ENCODE assay signal across 15 cellular contexts in the genomic region with DNA sequence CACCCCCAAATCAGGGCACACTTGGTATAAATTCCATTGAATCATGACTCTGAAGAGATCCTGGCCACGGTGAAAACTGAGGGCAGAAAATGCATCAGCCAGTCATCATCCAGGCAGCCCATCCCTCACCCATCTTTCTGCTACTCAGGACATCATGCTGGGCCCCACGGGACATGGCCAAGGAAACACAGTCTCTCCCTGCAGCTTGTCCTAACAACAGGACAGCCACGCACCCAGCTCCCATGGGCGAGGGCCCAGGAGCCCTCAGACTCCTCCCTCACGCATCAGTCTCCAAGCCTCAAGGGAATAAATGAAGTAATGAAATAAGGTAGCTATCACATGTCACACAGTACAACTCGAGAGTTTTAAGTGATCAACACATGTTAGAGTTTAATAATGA. TPM values are rescaled to one million over a fixed set of nuclear protein-coding genes. Genes with fewer than 3 reads are reported as not detected.
DNase-seq lines count a peak whose midpoint lies in the region; ATAC-seq and TF ChIP-seq lines count a peak whose summit lies in the region.
"Had no signal": no experiment of that assay in that cellular context is flagged by ENCODE, and none has a peak within 500 bp of the region (broad histone marks: within the 10 kb centered on the region; RNA-seq: fewer than 3 reads in every experiment).

No MANE protein-coding gene starts in this region.

- no peak overlapping the region for H3K27ac Mint-ChIP-seq in type B pancreatic cell
- H3K27ac Mint-ChIP-seq: progenitor cell of endocrine pancreas had no signal

- intact Hi-C loops in left cardiac atrium (cut with DNase I): loop anchor here (2.0 to 5.0 kb wide), 2 partner anchors 38 to 39 kb away; partner anchors contain the start of gene ELK4 (in 2 of the 2)
- intact Hi-C loops in esophagus muscularis mucosa (cut with DNase I): loop anchor here (1.0 to 5.0 kb wide), 2 partner anchors 38 to 383 kb away; partner anchors contain the start of gene ELK4

- no peaks in the 10 kb centered on the region for H3K9me3 ChIP-seq in right atrium auricular region
- no peaks in the 10 kb centered on the region for H3K9me3 ChIP-seq in esophagus muscularis mucosa
- H3K9me3 ChIP-seq: MG63, Peyer's patch had no signal

- TF ChIP-seq POLR2A in esophagus muscularis mucosa (IDR thresholded peaks at IDR 0.05; ENCODE audit: low read depth): no peak

- H3K27me3 ChIP-seq in right atrium auricular region (no peaks in the 10 kb centered on the region), esophagus muscularis mucosa (no peaks in the 10 kb centered on the region)
- H3K27me3 ChIP-seq: cardiac muscle cell, MG63, Peyer's patch had no signal

- CTCF ChIA-PET in RWPE1 (lab: Yijun Ruan, JAX): interaction anchor here (0.7 to 8.1 kb wide), 4 partner anchors 28 to 65 kb away, joined by 4 to 472 read pairs (median 6); no protein-coding TSS in a partner anchor

- TF ChIP-seq EP300 in esophagus muscularis mucosa (IDR thresholded peaks at IDR 0.05): no peak

- H3K4me1 ChIP-seq in right atrium auricular region: peaks cover 0 to 27% of the 10 kb centered on the region in 2 donors
- peaks cover 26 to 36% (median 31%) of the 10 kb centered on the region in 4 donors for H3K4me1 ChIP-seq in esophagus muscularis mucosa

- H3K4me3 ChIP-seq in right atrium auricular region: no peak overlapping the region
- no peak overlapping the region for H3K4me3 ChIP-seq in esophagus muscularis mucosa
- H3K4me3 ChIP-seq: cardiac muscle cell, MG63, Peyer's patch had no signal

- no peaks in the 10 kb centered on the region for H3K9me3 Mint-ChIP-seq in type B pancreatic cell
- H3K9me3 Mint-ChIP-seq: activated T-cell treated with anti-CD3 and anti-CD28 coated beads, Interleukin-2, amount 50 U/mL, for 4 hours had no signal

- peaks cover 9% of the 10 kb centered on the region for H3K27me3 Mint-ChIP-seq in type B pancreatic cell

- H3K36me3 Mint-ChIP-seq in type B pancreatic cell: no peaks in the 10 kb centered on the region

- peaks cover 6% of the 10 kb centered on the region for H3K4me1 Mint-ChIP-seq in type B pancreatic cell (ENCODE audit: unreplicated experiment)

- H3K27ac ChIP-seq in right atrium auricular region (no peak overlapping the region), RWPE1 (peak overlapping the region; percentile 31), esophagus muscularis mucosa (replicated peaks in 1 of 4) (peak overlapping the region in 1 of 4 donors; percentile 18)
- H3K27ac ChIP-seq: cardiac muscle cell had no signal

- WGBS in esophagus muscularis mucosa: 52% methylated on average over 6 of the region's 6 CpGs

- no peak for ATAC-seq in left cardiac atrium
- no peak for ATAC-seq in HG02970 (IDR thresholded peaks at IDR 0.05; ENCODE audit: low FRiP score, unreplicated experiment)
- no peak for ATAC-seq in HG02885 (IDR thresholded peaks at IDR 0.05; ENCODE audit: poor library complexity, unreplicated experiment)

- TF ChIP-seq CTCF in right atrium auricular region (IDR thresholded peaks at IDR 0.05) (no peak), RWPE1 (conservative IDR thresholded peaks at IDR 0.05; ENCODE audit: low read depth) (no peak), esophagus muscularis mucosa (IDR thresholded peaks at IDR 0.05) (no peak), type B pancreatic cell (conservative IDR thresholded peaks at IDR 0.05) (no peak)

- H3K36me3 ChIP-seq in right atrium auricular region: no peaks in the 10 kb centered on the region
- H3K36me3 ChIP-seq in esophagus muscularis mucosa: no peaks in the 10 kb centered on the region
- H3K36me3 ChIP-seq: cardiac muscle cell, Peyer's patch had no signal

- H3K4me3 Mint-ChIP-seq in type B pancreatic cell: no peak overlapping the region

- peak; percentile 51 for DNase-seq in right atrium auricular region (ENCODE audit: low spot score)
- DNase-seq in left cardiac atrium: no peak
- no peak for DNase-seq in RWPE1 (ENCODE audit: low spot score)
- DNase-seq in esophagus muscularis mucosa (ENCODE audit: extremely low spot score): peak; percentile 90
- DNase-seq in type B pancreatic cell (ENCODE audit: extremely low spot score, unreplicated experiment): peak; percentile 45
- no peak for DNase-seq in T-helper 9 cell
- DNase-seq: activated T-cell treated with anti-CD3 and anti-CD28 coated beads, Interleukin-2, amount 50 U/mL, for 4 hours; hippocampal formation; MG63; stimulated activated CD4-positive, alpha-beta T cell treated with anti-CD3 and anti-CD28 coated beads, Interleukin-2, amount 100 ng/mL, for 48 hours had no signal

- POLR2A ChIA-PET in RWPE1 (lab: Yijun Ruan, JAX; ENCODE audit: low non-redundant PET): interaction anchor here (1.4 kb wide), 1 partner anchor 64 kb away, joined by 3 read pairs; no protein-coding TSS in a partner anchor

RNA-seq across cellular contexts. Expression of gene ELK4, which starts 37.8 kb away (rescaled TPM):
- 10 to 100 TPM; 18.8 to 19.1 TPM for total RNA-seq in right atrium auricular region
- 10 to 100 TPM; 36.3 to 39.1 TPM for total RNA-seq in left cardiac atrium
- 10 to 100 TPM; 18.7 to 23.2 (median 20.5) TPM for total RNA-seq in esophagus muscularis mucosa
- total RNA-seq in type B pancreatic cell (ENCODE audit: low replicate concordance): 20.9 and 27.6 TPM in 2 replicates

Comparison
In these comparisons a context has a peak if more than half of its experiments do, and no peak if none do; other contexts are left out.
1. DNase-seq: peak in right atrium auricular region (single experiment), esophagus muscularis mucosa (single experiment) and type B pancreatic cell (single experiment); none in left cardiac atrium (single experiment), RWPE1 (single experiment) and T-helper 9 cell (single experiment).